Comparison of ENCODE assay signal across 11 cellular contexts in genomic region chr2:190961918-190962487, GRCh38. TPM values are rescaled to one million over a fixed set of nuclear protein-coding genes. Genes with fewer than 3 reads are reported as not detected.
DNase-seq lines count a peak whose midpoint lies in the region; ATAC-seq, FAIRE-seq and TF ChIP-seq lines count a peak whose summit lies in the region.
"Had no signal": no experiment of that assay in that cellular context is flagged by ENCODE, and none has a peak within 500 bp of the region (broad histone marks: within the 10 kb centered on the region; RNA-seq: fewer than 3 reads in every experiment).

No MANE protein-coding gene starts in this region.

- POLR2A ChIA-PET in activated naive CD8-positive, alpha-beta T cell treated with anti-CD3 and anti-CD28 coated beads, Interleukin-2, amount 10 ng/mL, durations not matched to agents 7 days and 5 days (lab: Charles Lee), result no interaction called here

- peaks cover 41% of the 10 kb centered on the region for H3K36me3 Mint-ChIP-seq in activated naive CD8-positive, alpha-beta T cell treated with anti-CD3 and anti-CD28 coated beads, Interleukin-2, amount 10 ng/mL, durations not matched to agents 7 days and 5 days
- peaks cover 14% of the 10 kb centered on the region for H3K36me3 Mint-ChIP-seq in natural killer cell

- in situ Hi-C loops in GM23248 (cut with MboI), result no loop called here

- no peak overlapping the region for H2AFZ ChIP-seq in GM23248

- H3K4me2 ChIP-seq in GM23248 (ENCODE audit: unreplicated experiment), result no peak overlapping the region

- H3K4me3 ChIP-seq in GM23248, result no peak overlapping the region
- H3K4me3 ChIP-seq: body of pancreas had no signal

- peaks cover 38% of the 10 kb centered on the region for H3K4me1 Mint-ChIP-seq in activated naive CD8-positive, alpha-beta T cell treated with anti-CD3 and anti-CD28 coated beads, Interleukin-2, amount 10 ng/mL, durations not matched to agents 7 days and 5 days
- H3K4me1 Mint-ChIP-seq in natural killer cell, result peaks cover 20 to 39% of the 10 kb centered on the region in 2 donors

- FAIRE-seq in GM12892 (lab: Jason Lieb, UNC), result peak; percentile 48
- FAIRE-seq: TTC549 had no signal

- no peak for DNase-seq in GM12892 (ENCODE audit: insufficient read length)
- DNase-seq in GM23248, result peak; percentile 62
- no peak for DNase-seq in activated naive CD8-positive, alpha-beta T cell treated with anti-CD3 and anti-CD28 coated beads, Interleukin-2, amount 10 ng/mL, durations not matched to agents 7 days and 5 days
- no peak for DNase-seq in natural killer cell
- DNase-seq in NCI-H146 (lab: John Stamatoyannopoulos, UW), result no peak
- DNase-seq in GDM1 (lab: John Stamatoyannopoulos, UW), result no peak
- no peak for DNase-seq in stimulated activated naive CD4-positive, alpha-beta T cell treated with Interleukin-2 at 50 U/mL for 16 hours (lab: John Stamatoyannopoulos, UW)
- DNase-seq: body of pancreas, NCI-H526 had no signal

- H3K27me3 Mint-ChIP-seq in activated naive CD8-positive, alpha-beta T cell treated with anti-CD3 and anti-CD28 coated beads, Interleukin-2, amount 10 ng/mL, durations not matched to agents 7 days and 5 days, result no peaks in the 10 kb centered on the region
- no peaks in the 10 kb centered on the region for H3K27me3 Mint-ChIP-seq in natural killer cell (ENCODE audit: low read depth in 2 of 2)
- H3K27me3 Mint-ChIP-seq: IgD-negative memory B cell had no signal

- peak overlapping the region; percentile 53 for H3K27ac ChIP-seq in GM23248

- intact Hi-C loops in natural killer cell (cut with micrococcal nuclease), result no loop called here

- no peaks in the 10 kb centered on the region for H3K9me2 ChIP-seq in GM23248 (ENCODE audit: insufficient read depth)

- H3K79me2 ChIP-seq in GM23248 (ENCODE audit: insufficient read depth), result no peaks in the 10 kb centered on the region

- peak; percentile 33 for ATAC-seq in activated naive CD8-positive, alpha-beta T cell treated with anti-CD3 and anti-CD28 coated beads, Interleukin-2, amount 10 ng/mL, durations not matched to agents 7 days and 5 days (ENCODE audit: low read depth)
- no peak for ATAC-seq in natural killer cell
- ATAC-seq: body of pancreas had no signal

- H3K9me3 ChIP-seq in GM23248 (ENCODE audit: low read depth), result no peaks in the 10 kb centered on the region
- H3K9me3 ChIP-seq: body of pancreas had no signal

- no peak overlapping the region for H3K4me3 Mint-ChIP-seq in activated naive CD8-positive, alpha-beta T cell treated with anti-CD3 and anti-CD28 coated beads, Interleukin-2, amount 10 ng/mL, durations not matched to agents 7 days and 5 days
- no peak overlapping the region for H3K4me3 Mint-ChIP-seq in natural killer cell
- H3K4me3 Mint-ChIP-seq: IgD-negative memory B cell had no signal

- 52 to 67% methylated on average over 2 of the region's 2 CpGs for WGBS in GM23248 (ENCODE audit: low coverage in 1 of 2, low lambda C conversion rate in 2 of 2, missing lambda C conversion rate in 2 of 2), 2 experiments

- no peak for TF ChIP-seq CTCF in natural killer cell (IDR thresholded peaks at IDR 0.05)

- no peaks in the 10 kb centered on the region for H3K9me3 Mint-ChIP-seq in activated naive CD8-positive, alpha-beta T cell treated with anti-CD3 and anti-CD28 coated beads, Interleukin-2, amount 10 ng/mL, durations not matched to agents 7 days and 5 days
- H3K9me3 Mint-ChIP-seq in natural killer cell, result no peaks in the 10 kb centered on the region
- H3K9me3 Mint-ChIP-seq: IgD-negative memory B cell had no signal

- H3K9ac ChIP-seq in GM23248, result no peak overlapping the region

- peak overlapping the region; percentile 31 for H3K27ac Mint-ChIP-seq in activated naive CD8-positive, alpha-beta T cell treated with anti-CD3 and anti-CD28 coated beads, Interleukin-2, amount 10 ng/mL, durations not matched to agents 7 days and 5 days
- peak overlapping the region; percentile 58 to 84 for H3K27ac Mint-ChIP-seq in natural killer cell

- H3F3A ChIP-seq in GM23248 (ENCODE audit: insufficient read depth), result peaks cover 93% of the 10 kb centered on the region

- 0 out of 2 replicates have a peak, but pooled peaks cover 4% of the 10 kb centered on the region for H4K20me1 ChIP-seq in GM23248 (ENCODE audit: insufficient read depth)

- no peaks in the 10 kb centered on the region for H3K27me3 ChIP-seq in GM23248 (replicated peaks; ENCODE audit: insufficient read depth)
- H3K27me3 ChIP-seq: body of pancreas had no signal

- H3K36me3 ChIP-seq in GM23248 (ENCODE audit: low read depth), result peaks cover 54% of the 10 kb centered on the region

- peak; percentile 73 for TF ChIP-seq POLR2A in GM12892 (IDR thresholded peaks at IDR 0.05; ENCODE audit: low read depth, low read length)

- peaks cover 15% of the 10 kb centered on the region; the same call in 1 of the 2 replicates for H3K4me1 ChIP-seq in GM23248 (ENCODE audit: insufficient read depth)

RNA-seq across cellular contexts. Expression of gene STAT1, which starts 52.0 kb away (rescaled TPM):
- polyA plus RNA-seq in GM12892 (2012; ENCODE audit: missing spikeins), result 219 TPM
- 227 and 232 TPM in 2 replicates for total RNA-seq in GM23248 (2014; rRNA removed; shearing (Covaris generic))
- 237 and 238 TPM in 2 replicates for polyA plus RNA-seq in GM23248 (2016; fragmentation: Nextera tagmentation; extraction: Ambion mirVana)
- 100 to 1,000 TPM; 544 to 571 TPM for total RNA-seq in activated naive CD8-positive, alpha-beta T cell treated with anti-CD3 and anti-CD28 coated beads, Interleukin-2, amount 10 ng/mL, durations not matched to agents 7 days and 5 days
- total RNA-seq in natural killer cell, result 10 to 100 TPM; 49.1 to 91.6 (median 86.2) TPM
